Comparison of ENCODE assay signal across 36 cellular contexts in genomic region chr22:22934543-22935055, GRCh38. TPM values are rescaled to one million over a fixed set of nuclear protein-coding genes. Genes with fewer than 3 reads are reported as not detected.
DNase-seq lines count a peak whose midpoint lies in the region; ATAC-seq, FAIRE-seq and TF ChIP-seq lines count a peak whose summit lies in the region.
"Had no signal": no experiment of that assay in that cellular context is flagged by ENCODE, and none has a peak within 500 bp of the region (broad histone marks: within the 10 kb centered on the region; RNA-seq: fewer than 3 reads in every experiment).

No MANE protein-coding gene starts in this region.

- H3K4me2 ChIP-seq in BLaER1 (peak overlapping the region; percentile 88), OCI-LY3 (ENCODE audit: low read length) (peak overlapping the region; percentile 57)
- H3K4me2 ChIP-seq: smooth muscle cell had no signal

- TF ChIP-seq CTCF in GM12865 (IDR thresholded peaks at IDR 0.05; ENCODE audit: insufficient read depth, low read depth, low read length, missing control alignments) (no peak), OCI-LY3 (IDR thresholded peaks at IDR 0.05; ENCODE audit: low read depth, low read length) (no peak), kidney (IDR thresholded peaks at IDR 0.05; ENCODE audit: borderline replicate concordance, extremely low read depth, insufficient read depth) (no peak)

- no peak overlapping the region for H3K4me3 ChIP-seq in BLaER1
- H3K4me3 ChIP-seq in GM12865 (ENCODE audit: low read depth, low read length), result peak overlapping the region; percentile 65
- H3K4me3 ChIP-seq in OCI-LY3 (ENCODE audit: low read length), result no peak overlapping the region
- H3K4me3 ChIP-seq in kidney (ENCODE audit: low read length in 2 of 2), result no peak overlapping the region
- H3K4me3 ChIP-seq: heart left ventricle, lung, MG63, pancreas, smooth muscle cell, suprapubic skin, upper lobe of right lung had no signal

- peak overlapping the region; percentile 87 for H3K9ac ChIP-seq in BLaER1
- H3K9ac ChIP-seq in OCI-LY3 (ENCODE audit: low read length), result peak overlapping the region; percentile 94
- no peak overlapping the region for H3K9ac ChIP-seq in kidney (ENCODE audit: low read length in 2 of 2)

- H4K20me1 ChIP-seq in BLaER1 (no peaks in the 10 kb centered on the region), OCI-LY3 (ENCODE audit: insufficient read depth, low read length) (no peaks in the 10 kb centered on the region)

- peak overlapping the region; percentile 98 for H3K27ac ChIP-seq in BLaER1
- H3K27ac ChIP-seq in OCI-LY3 (ENCODE audit: low read length), result peak overlapping the region; percentile 92
- no peak overlapping the region for H3K27ac ChIP-seq in kidney (ENCODE audit: low read depth in 2 of 2, low read length in 2 of 2)
- H3K27ac ChIP-seq: brain microvascular endothelial cell, heart left ventricle, pancreas, suprapubic skin, upper lobe of right lung had no signal

- ATAC-seq in GM21786 (IDR thresholded peaks at IDR 0.05; ENCODE audit: unreplicated experiment), result no peak
- no peak for ATAC-seq in HG03460 (IDR thresholded peaks at IDR 0.05; ENCODE audit: unreplicated experiment)
- ATAC-seq: activated CD8-positive, alpha-beta memory T cell treated with anti-CD3 and anti-CD28 coated beads, Interleukin-2, amount 10 ng/mL, durations not matched to agents 7 days and 5 days; heart left ventricle; Right ventricle myocardium inferior; upper lobe of right lung had no signal

- H3K27me3 ChIP-seq in BLaER1 (no peaks in the 10 kb centered on the region), OCI-LY3 (ENCODE audit: low read depth, low read length) (no peaks in the 10 kb centered on the region)
- H3K27me3 ChIP-seq: heart left ventricle, MG63, pancreas, upper lobe of right lung had no signal

- H3K36me3 ChIP-seq in BLaER1 (no peaks in the 10 kb centered on the region), OCI-LY3 (replicated peaks; ENCODE audit: low read depth, low read length) (peaks cover 21% of the 10 kb centered on the region), kidney (ENCODE audit: control insufficient read depth in 1 of 2, insufficient read depth in 2 of 2, low read length in 2 of 2) (no peaks in the 10 kb centered on the region)
- H3K36me3 ChIP-seq: brain microvascular endothelial cell, heart left ventricle, MG63, pancreas, suprapubic skin, upper lobe of right lung had no signal

- FAIRE-seq in kidney (lab: Jason Lieb, UNC), result no peak
- FAIRE-seq: pancreas had no signal

- no peak overlapping the region for H2AFZ ChIP-seq in OCI-LY3 (ENCODE audit: low read depth, low read length)

- DNase-seq in GM12865 (ENCODE audit: low read depth), result peak; percentile 64
- DNase-seq in kidney, result peak; percentile 51
- DNase-seq in foreskin melanocyte, result no peak
- DNase-seq in HuH-7.5 (ENCODE audit: low spot score), result no peak
- DNase-seq: ACHN; activated CD8-positive, alpha-beta memory T cell treated with anti-CD3 and anti-CD28 coated beads, Interleukin-2, amount 10 ng/mL, durations not matched to agents 7 days and 5 days; activated naive CD4-positive, alpha-beta T cell treated with Interleukin-2 at 50 U/mL for 16 hours; activated T-cell treated with anti-CD3 and anti-CD28 coated beads, Interleukin-2, amount 50 U/mL, for 72 hours; amniotic stem cell; brain microvascular endothelial cell; C1 segment of cervical spinal cord; DMS79; effector memory CD4-positive, alpha-beta T cell; erythroblast; GF-D8; GOT3; kidney glomerular epithelial cell; MG63; NCI-H1417; NCI-H2107; NCI-H446; NCI-H82; OCI-M1; pancreas; stimulated activated CD4-positive, alpha-beta T cell treated with anti-CD3 and anti-CD28 coated beads, Interleukin-2, amount 100 ng/mL, for 24 hours; upper lobe of right lung had no signal

- H3K79me2 ChIP-seq in OCI-LY3 (ENCODE audit: low read length), result peaks cover 95% of the 10 kb centered on the region

- intact Hi-C loops in kidney (cut with DNase I), result no loop called here

- no peaks in the 10 kb centered on the region for H3K9me3 ChIP-seq in BLaER1
- H3K9me3 ChIP-seq in OCI-LY3 (ENCODE audit: insufficient read depth, low read length), result no peaks in the 10 kb centered on the region
- no peaks in the 10 kb centered on the region for H3K9me3 ChIP-seq in kidney (ENCODE audit: control insufficient read depth in 1 of 2, low read length in 2 of 2)
- H3K9me3 ChIP-seq: heart left ventricle, MG63, pancreas, suprapubic skin, upper lobe of right lung had no signal

- H3K4me1 ChIP-seq in BLaER1 (peaks cover 100% of the 10 kb centered on the region), OCI-LY3 (ENCODE audit: low read length) (peaks cover 97% of the 10 kb centered on the region), kidney (ENCODE audit: control insufficient read depth in 1 of 2, insufficient read depth in 1 of 2, low read depth in 1 of 2, low read length in 2 of 2) (no peaks in the 10 kb centered on the region)
- H3K4me1 ChIP-seq: pancreas, suprapubic skin had no signal

RNA-seq across cellular contexts. Expression of gene IGLL5, which starts 47.0 kb away (rescaled TPM):
- 103 TPM for total RNA-seq in kidney
- 1.9 TPM for polyA plus RNA-seq in kidney (ENCODE audit: insufficient read depth, low read depth, low replicate concordance)
- total RNA-seq: activated CD8-positive, alpha-beta memory T cell treated with anti-CD3 and anti-CD28 coated beads, Interleukin-2, amount 10 ng/mL, durations not matched to agents 7 days and 5 days; activated T-cell treated with anti-CD3 and anti-CD28 coated beads, Interleukin-2, amount 50 U/mL, for 72 hours; fibroblast of villous mesenchyme; Right ventricle myocardium inferior; smooth muscle cell; suprapubic skin had no signal
- polyA plus RNA-seq: smooth muscle cell had no signal

Comparison
In these comparisons a context has a peak if more than half of its experiments do, and no peak if none do; other contexts are left out.
1. H3K27ac ChIP-seq: peak in BLaER1 (single experiment) and OCI-LY3 (single experiment); none in kidney (0 of 2).
2. H3K9ac ChIP-seq: peak in BLaER1 (single experiment) and OCI-LY3 (single experiment); none in kidney (0 of 2).
3. DNase-seq: peak in GM12865 (single experiment) and kidney (single experiment); none in foreskin melanocyte (single experiment) and HuH-7.5 (single experiment).